1 cellular context compared by ENCODE assay signal in genomic region chr11:31557991-31558390, GRCh38.
TF ChIP-seq lines count a peak whose summit lies in the region.

No MANE protein-coding gene starts in this region.

TF ChIP-seq in IMR-90, 13 proteins besides CTCF, POLR2A, EP300 and RAD21:
- no peak for TF ChIP-seq RFX5 (IDR thresholded peaks at IDR 0.05; ENCODE audit: low read depth, low read length)
- TF ChIP-seq, protein P1, sequence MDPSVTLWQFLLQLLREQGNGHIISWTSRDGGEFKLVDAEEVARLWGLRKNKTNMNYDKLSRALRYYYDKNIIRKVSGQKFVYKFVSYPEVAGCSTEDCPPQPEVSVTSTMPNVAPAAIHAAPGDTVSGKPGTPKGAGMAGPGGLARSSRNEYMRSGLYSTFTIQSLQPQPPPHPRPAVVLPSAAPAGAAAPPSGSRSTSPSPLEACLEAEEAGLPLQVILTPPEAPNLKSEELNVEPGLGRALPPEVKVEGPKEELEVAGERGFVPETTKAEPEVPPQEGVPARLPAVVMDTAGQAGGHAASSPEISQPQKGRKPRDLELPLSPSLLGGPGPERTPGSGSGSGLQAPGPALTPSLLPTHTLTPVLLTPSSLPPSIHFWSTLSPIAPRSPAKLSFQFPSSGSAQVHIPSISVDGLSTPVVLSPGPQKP (IDR thresholded peaks at IDR 0.05; ENCODE audit: borderline replicate concordance, low read depth, low read length) = no peak
- no peak for TF ChIP-seq RCOR1 (IDR thresholded peaks at IDR 0.05; ENCODE audit: insufficient replicate concordance, low read length)
- TF ChIP-seq MAZ (IDR thresholded peaks at IDR 0.05; ENCODE audit: borderline replicate concordance, low read depth, low read length) = no peak
- no peak for TF ChIP-seq FOS (IDR thresholded peaks at IDR 0.05; ENCODE audit: low read depth, low read length)
- no peak for TF ChIP-seq CHD1 (IDR thresholded peaks at IDR 0.05; ENCODE audit: low read depth, low read length)
- TF ChIP-seq CEBPB (IDR thresholded peaks at IDR 0.05; ENCODE audit: low read depth, low read length) = no peak
- TF ChIP-seq SMC3 (IDR thresholded peaks at IDR 0.05; ENCODE audit: low read depth, low read length) = no peak
- no peak for TF ChIP-seq MXI1 (IDR thresholded peaks at IDR 0.05; ENCODE audit: borderline replicate concordance, low read depth, low read length)
